ENCODE assay signal across 15 cellular contexts in genomic region chr10:95475003-95475383, GRCh38.
DNase-seq lines count a peak whose midpoint lies in the region; ATAC-seq and TF ChIP-seq lines count a peak whose summit lies in the region.
"Had no signal": no experiment of that assay in that cellular context is flagged by ENCODE, and none has a peak within 500 bp of the region (broad histone marks: within the 10 kb centered on the region; RNA-seq: fewer than 3 reads in every experiment).

No MANE protein-coding gene starts in this region.

- H3K27ac Mint-ChIP-seq in chondrocyte (ENCODE audit: unreplicated experiment) = peak overlapping the region; percentile 75
- H3K27ac Mint-ChIP-seq: natural killer cell had no signal

- TF ChIP-seq CTCF in chondrocyte (IDR thresholded peaks at IDR 0.05) (no peak), left lung (IDR thresholded peaks at IDR 0.05) (no peak)

- H3K4me1 ChIP-seq in left lung = peaks cover 22 to 31% of the 10 kb centered on the region in 2 donors

- no peak overlapping the region for H3K4me3 ChIP-seq in left lung
- no peak overlapping the region for H3K4me3 ChIP-seq in skin epidermis
- H3K4me3 ChIP-seq: spleen had no signal

- no peaks in the 10 kb centered on the region for H3K9me3 Mint-ChIP-seq in chondrocyte (ENCODE audit: low read depth)
- H3K9me3 Mint-ChIP-seq: natural killer cell had no signal

- DNase-seq in G401 (ENCODE audit: low spot score) (peak; percentile 49), chondrocyte (ENCODE audit: low spot score) (no peak), left lung (no peak), globus pallidus (ENCODE audit: low spot score) (no peak), NCI-H2227 treated with DMSO at 0.1 percent for 48 hours (lab: John Stamatoyannopoulos, UW) (no peak), COLO829 (ENCODE audit: low spot score) (no peak)
- no peak for DNase-seq in activated CD4-positive, alpha-beta T cell treated with anti-CD3 and anti-CD28 coated beads for 4 hours
- DNase-seq: activated CD4-positive, alpha-beta T cell treated with anti-CD3 and anti-CD28 coated beads, Interleukin-2, amount 50 U/mL, for 48 hours; cerebellar nuclear complex; DMS53; natural killer cell; NCI-H2107; spleen; T-helper 2 cell had no signal

- no peaks in the 10 kb centered on the region for H3K9me3 ChIP-seq in left lung
- H3K9me3 ChIP-seq: spleen had no signal

- H3K27ac ChIP-seq in left lung (peak overlapping the region; percentile 21 to 74), skin epidermis (peak overlapping the region in 11 of 21 experiments; percentile 8 to 86 (median 51))

- H3K36me3 Mint-ChIP-seq in chondrocyte (ENCODE audit: low read depth) = no peaks in the 10 kb centered on the region
- H3K36me3 Mint-ChIP-seq: natural killer cell had no signal

- no peak for ATAC-seq in left lung
- ATAC-seq: natural killer cell had no signal

- peaks cover 28% of the 10 kb centered on the region for H3K4me1 Mint-ChIP-seq in chondrocyte (ENCODE audit: low read depth)
- H3K4me1 Mint-ChIP-seq: natural killer cell had no signal

- intact Hi-C loops in left lung (cut with DNase I) = no loop called here

- in situ Hi-C loops in G401 (cut with HindIII; ENCODE audit: low sequenced_read_pairs) = no loop called here

- H3K36me3 ChIP-seq in left lung = no peaks in the 10 kb centered on the region
- H3K36me3 ChIP-seq: spleen had no signal

- H3K27me3 Mint-ChIP-seq in chondrocyte (ENCODE audit: low read depth) = peaks cover 2% of the 10 kb centered on the region

- H3K27me3 ChIP-seq in left lung = no peaks in the 10 kb centered on the region
- H3K27me3 ChIP-seq: spleen had no signal

- H3K4me3 Mint-ChIP-seq in chondrocyte (ENCODE audit: unreplicated experiment) = no peak overlapping the region
- H3K4me3 Mint-ChIP-seq: natural killer cell had no signal
